In genomic region chr1:39852214-39852791, GRCh38 we compare ENCODE assay signal across 12 cellular contexts. TPM values are rescaled to one million over a fixed set of nuclear protein-coding genes. Genes with fewer than 3 reads are reported as not detected.
A peak's percentile ranks its signal among the peaks of the same experiment; 100 is the strongest.
DNase-seq lines count a peak whose midpoint lies in the region; ATAC-seq and TF ChIP-seq lines count a peak whose summit lies in the region.
"Had no signal": no experiment of that assay in that cellular context is flagged by ENCODE, and none has a peak within 500 bp of the region (broad histone marks: within the 10 kb centered on the region; RNA-seq: fewer than 3 reads in every experiment).

No MANE protein-coding gene starts in this region.

- H3K4me2 ChIP-seq in IMR-90 (ENCODE audit: low read depth, low read length) = no peak overlapping the region
- H3K4me2 ChIP-seq in mammary epithelial cell (ENCODE audit: insufficient read depth, low read depth, low read length) = no peak overlapping the region

- peaks cover 43% of the 10 kb centered on the region for H3K79me2 ChIP-seq in mammary epithelial cell (ENCODE audit: insufficient read depth, low read length)

- no peak overlapping the region for H4K91ac ChIP-seq in IMR-90 (ENCODE audit: insufficient read depth, low read depth, low read length)

- peaks cover 29% of the 10 kb centered on the region for H3K4me1 Mint-ChIP-seq in nephron

- H3K18ac ChIP-seq in IMR-90 (ENCODE audit: low read depth, low read length) = no peak overlapping the region

- H2AFZ ChIP-seq in IMR-90 (replicated peaks; ENCODE audit: low read length, poor library complexity) = no peak overlapping the region
- H2AFZ ChIP-seq in mammary epithelial cell (ENCODE audit: low read depth, low read length) = no peak overlapping the region

- ATAC-seq in IMR-90 (ENCODE audit: low read depth) (peak; percentile 24; the same call in 1 of the 2 replicates), GM19463 (IDR thresholded peaks at IDR 0.05; ENCODE audit: unreplicated experiment) (no peak)
- ATAC-seq: activated CD8-positive, alpha-beta T cell treated with anti-CD3 and anti-CD28 coated beads for 36 hours had no signal

- H4K20me1 ChIP-seq in IMR-90 (ENCODE audit: insufficient read depth, low read length) (peaks cover 10% of the 10 kb centered on the region; the same call in 1 of the 2 replicates), mammary epithelial cell (ENCODE audit: insufficient read depth, low read length) (no peaks in the 10 kb centered on the region)

- DNase-seq in IMR-90 (peak; percentile 18), NCI-H2107 treated with DMSO at 0.1 percent for 48 hours (lab: John Stamatoyannopoulos, UW; ENCODE audit: unreplicated experiment) (peak; percentile 100), mammary epithelial cell (peak; percentile 36), NCI-H82 (lab: John Stamatoyannopoulos, UW) (no peak), AML-193 (lab: John Stamatoyannopoulos, UW) (no peak)
- no peak for DNase-seq in activated CD8-positive, alpha-beta memory T cell treated with anti-CD3 and anti-CD28 coated beads, Interleukin-2, amount 50 U/mL, for 4 hours
- DNase-seq: activated CD8-positive, alpha-beta T cell treated with anti-CD3 and anti-CD28 coated beads for 36 hours; activated naive CD8-positive, alpha-beta T cell treated with anti-CD3 and anti-CD28 coated beads, Interleukin-2, amount 10 ng/mL, durations not matched to agents 7 days and 5 days; NCI-H524 had no signal

- no peak overlapping the region for H2BK5ac ChIP-seq in IMR-90 (ENCODE audit: low read depth, low read length, poor library complexity, severe bottlenecking)

- H2AK9ac ChIP-seq in IMR-90 (replicated peaks; ENCODE audit: low read depth, low read length, poor library complexity) = no peak overlapping the region

- dilution Hi-C loops in IMR-90 (cut with HindIII; ENCODE audit: low sequenced_read_pairs, unreplicated experiment) = no loop called here
- dilution Hi-C loops in mammary epithelial cell (cut with HindIII; ENCODE audit: low sequenced_read_pairs) = no loop called here

- H4K8ac ChIP-seq in IMR-90 (ENCODE audit: low read depth in 2 of 2, low read length in 2 of 2) = no peak overlapping the region

- no peak overlapping the region for H3K23ac ChIP-seq in IMR-90 (ENCODE audit: low read depth, low read length)

- H2BK20ac ChIP-seq in IMR-90 (ENCODE audit: low read depth, low read length) = no peak overlapping the region

- H3K4ac ChIP-seq in IMR-90 (ENCODE audit: low read depth, low read length) = no peak overlapping the region

- no peak overlapping the region for H3K56ac ChIP-seq in IMR-90 (ENCODE audit: extremely low read depth, insufficient read depth, low read length)

- no peak overlapping the region for H3K9ac ChIP-seq in IMR-90 (ENCODE audit: low read depth, low read length)
- H3K9ac ChIP-seq in mammary epithelial cell (ENCODE audit: insufficient read depth, low read length) = no peak overlapping the region

- H2AK5ac ChIP-seq in IMR-90 (ENCODE audit: low read depth, low read length) = no peak overlapping the region

- H3K27me3 ChIP-seq in IMR-90 (ENCODE audit: control insufficient read depth, insufficient read depth, low read length) = no peaks in the 10 kb centered on the region
- H3K27me3 ChIP-seq in mammary epithelial cell (ENCODE audit: insufficient read depth, low read length) = no peaks in the 10 kb centered on the region

- H3K27ac ChIP-seq in IMR-90 (ENCODE audit: insufficient read depth, low read length) = no peak overlapping the region
- no peak overlapping the region for H3K27ac ChIP-seq in mammary epithelial cell (ENCODE audit: insufficient read depth, low read depth, low read length)

- H3K9me3 Mint-ChIP-seq in nephron = no peaks in the 10 kb centered on the region
- H3K9me3 Mint-ChIP-seq: activated CD8-positive, alpha-beta T cell treated with anti-CD3 and anti-CD28 coated beads for 36 hours; activated naive CD8-positive, alpha-beta T cell treated with anti-CD3 and anti-CD28 coated beads, Interleukin-2, amount 10 ng/mL, durations not matched to agents 7 days and 5 days; T-helper 1 cell treated with Interleukin-12 subunit alpha and Interleukin-12 subunit beta and Interleukin-4 antibody, amounts not matched to agents 30 μg/mL and 1 μg/mL, for 36 hours had no signal

- H3K36me3 Mint-ChIP-seq in nephron (ENCODE audit: low read depth) = peaks cover 49% of the 10 kb centered on the region

- H3K36me3 ChIP-seq in IMR-90 (ENCODE audit: control insufficient read depth, insufficient read depth, low read length) = peaks cover 13% of the 10 kb centered on the region
- H3K36me3 ChIP-seq in mammary epithelial cell (ENCODE audit: insufficient read depth, low read length) = peaks cover 10% of the 10 kb centered on the region

- no peak overlapping the region for H3K14ac ChIP-seq in IMR-90 (replicated peaks; ENCODE audit: low read depth, low read length)

- in situ Hi-C loops in IMR-90 (cut with MboI; ENCODE audit: low sequenced_read_pairs) (no loop called here), mammary epithelial cell (cut with MboI; ENCODE audit: low sequenced_read_pairs in 2 of 2) (no loop called here)

- H3K9me3 ChIP-seq in IMR-90 (ENCODE audit: control insufficient read depth, insufficient read depth, low read length) (no peaks in the 10 kb centered on the region), mammary epithelial cell (replicated peaks; ENCODE audit: insufficient read depth, low read length) (no peaks in the 10 kb centered on the region)

- no peak overlapping the region for H3K4me3 ChIP-seq in IMR-90 (ENCODE audit: insufficient read depth, low read depth, low read length)
- no peak overlapping the region for H3K4me3 ChIP-seq in mammary epithelial cell (replicated peaks in 1 of 3; ENCODE audit: insufficient read depth in 1 of 3, low read depth in 2 of 3, low read length in 3 of 3)

- peak overlapping the region in 2 of 3 experiments; percentile 9 to 19 for H3K27ac Mint-ChIP-seq in nephron
- H3K27ac Mint-ChIP-seq: activated CD8-positive, alpha-beta T cell treated with anti-CD3 and anti-CD28 coated beads for 36 hours; activated naive CD8-positive, alpha-beta T cell treated with anti-CD3 and anti-CD28 coated beads, Interleukin-2, amount 10 ng/mL, durations not matched to agents 7 days and 5 days; T-helper 1 cell treated with Interleukin-12 subunit alpha and Interleukin-12 subunit beta and Interleukin-4 antibody, amounts not matched to agents 30 μg/mL and 1 μg/mL, for 36 hours had no signal

- TF ChIP-seq POLR2A in IMR-90 (IDR thresholded peaks at IDR 0.05; ENCODE audit: low read depth, low read length) = no peak

- intact Hi-C loops in IMR-90 (cut with micrococcal nuclease) = no loop called here
- intact Hi-C loops in mammary epithelial cell (cut with micrococcal nuclease) = loop anchor here (5.0 kb wide), 1 partner anchor 50 kb away; the partner anchor contains the start of gene MYCL

- H2BK120ac ChIP-seq in IMR-90 (ENCODE audit: low read depth, low read length) = no peak overlapping the region

- no CpG with 5 or more reads among the region's 5 CpGs for WGBS in IMR-90 (ENCODE audit: extremely low coverage in 2 of 2, insufficient read length in 1 of 2), 2 experiments
- 60% methylated on average over 5 of the region's 5 CpGs for WGBS in mammary epithelial cell (ENCODE audit: low coverage, missing lambda C conversion rate)

- H3K9me1 ChIP-seq in IMR-90 (ENCODE audit: insufficient read depth, low read length) = peaks cover 12% of the 10 kb centered on the region

- no peak overlapping the region for H2BK15ac ChIP-seq in IMR-90 (ENCODE audit: low read depth, low read length)

- TF ChIP-seq RAD21 in IMR-90 (IDR thresholded peaks at IDR 0.05; ENCODE audit: low read length) = no peak

- H3K4me1 ChIP-seq in IMR-90 (ENCODE audit: control insufficient read depth, insufficient read depth, low read length) = peaks cover 5% of the 10 kb centered on the region
- peaks cover 20% of the 10 kb centered on the region for H3K4me1 ChIP-seq in mammary epithelial cell (ENCODE audit: insufficient read depth, low read length)

- BruUV-seq in IMR-90 (replicated peaks; lab: Mats Ljungman, UMichigan) (no TSS peak), mammary epithelial cell (replicated peaks; lab: Mats Ljungman, UMichigan) (no TSS peak)

- peaks cover 26 to 48% of the 10 kb centered on the region in 2 experiments; a peak in 3 of 4 replicates for H3K79me1 ChIP-seq in IMR-90 (ENCODE audit: low read depth in 1 of 2, low read length in 2 of 2)

- no peak overlapping the region for H3K4me3 Mint-ChIP-seq in nephron
- H3K4me3 Mint-ChIP-seq: activated CD8-positive, alpha-beta T cell treated with anti-CD3 and anti-CD28 coated beads for 36 hours; activated naive CD8-positive, alpha-beta T cell treated with anti-CD3 and anti-CD28 coated beads, Interleukin-2, amount 10 ng/mL, durations not matched to agents 7 days and 5 days; T-helper 1 cell treated with Interleukin-12 subunit alpha and Interleukin-12 subunit beta and Interleukin-4 antibody, amounts not matched to agents 30 μg/mL and 1 μg/mL, for 36 hours had no signal

- no peak overlapping the region for H4K5ac ChIP-seq in IMR-90 (ENCODE audit: low read depth, low read length)

- CTCF ChIA-PET in IMR-90 (lab: Yijun Ruan, JAX) = interaction anchor here (0.7 kb wide), 1 partner anchor 26 kb away, joined by 4 read pairs; no protein-coding TSS in a partner anchor
- CTCF ChIA-PET in mammary epithelial cell (lab: Charles Lee; ENCODE audit: low non-redundant PET) = no interaction called here

- H3K27me3 Mint-ChIP-seq in nephron (ENCODE audit: low read depth) = no peaks in the 10 kb centered on the region
- H3K27me3 Mint-ChIP-seq: activated CD8-positive, alpha-beta T cell treated with anti-CD3 and anti-CD28 coated beads for 36 hours; activated naive CD8-positive, alpha-beta T cell treated with anti-CD3 and anti-CD28 coated beads, Interleukin-2, amount 10 ng/mL, durations not matched to agents 7 days and 5 days had no signal

- TF ChIP-seq CTCF in IMR-90 (conservative IDR thresholded peaks at IDR 0.05; ENCODE audit: low read depth, low read length) (no peak), mammary epithelial cell (conservative IDR thresholded peaks at IDR 0.05 in 1 of 2, IDR thresholded peaks at IDR 0.05 in 1 of 2; ENCODE audit: extremely low read depth in 1 of 2, insufficient read depth in 1 of 2, low read depth in 1 of 2, low read length in 2 of 2) (no peak), nephron (IDR thresholded peaks at IDR 0.05; ENCODE audit: unreplicated experiment in 3 of 3) (no peak)

- POLR2A ChIA-PET in IMR-90 (lab: Charles Lee; ENCODE audit: unreplicated experiment) = no interaction called here

RNA-seq across cellular contexts. Expression of gene TRIT1, which starts 31.0 kb away (rescaled TPM):
- total RNA-seq in IMR-90 (2012; rRNA removed) (27.8 and 29.2 TPM in 2 replicates), mammary epithelial cell (10 to 100 TPM; 21.3 to 24.6 TPM)
- polyA plus RNA-seq in IMR-90 (2012; rRNA removed) (10.8 and 13.5 TPM in 2 replicates), mammary epithelial cell (15.4 TPM)
- polyA plus RNA-seq in IMR-90 (2012; cell fraction: cytosol; rRNA removed) = 3.8 and 4.7 TPM in 2 replicates
- polyA plus RNA-seq in IMR-90 (2012; cell fraction: nucleus; rRNA removed; ENCODE audit: low replicate concordance) = 9.5 and 28.8 TPM in 2 replicates
- polyA minus RNA-seq in mammary epithelial cell = 16.6 TPM

RNA-seq across cellular contexts. Expression of gene MYCL, which starts 49.4 kb away (rescaled TPM):
- total RNA-seq in IMR-90 (2012; rRNA removed) (0.56 and 0.72 TPM in 2 replicates), mammary epithelial cell (1 to 10 TPM; 3.1 to 4.5 TPM)
- polyA plus RNA-seq in IMR-90 (2012; rRNA removed) (0.75 and 0.87 TPM in 2 replicates), mammary epithelial cell (2.3 TPM)
- 0.42 and 0.52 TPM in 2 replicates for polyA plus RNA-seq in IMR-90 (2012; cell fraction: cytosol; rRNA removed)
- polyA plus RNA-seq in IMR-90 (2012; cell fraction: nucleus; rRNA removed; ENCODE audit: low replicate concordance) = 0.36 and 0.41 TPM in 2 replicates
- 1.6 TPM for polyA minus RNA-seq in mammary epithelial cell

Comparison
In these comparisons a context has a peak if more than half of its experiments do, and no peak if none do; other contexts are left out.
1. DNase-seq: peak in IMR-90 (single experiment), NCI-H2107 treated with DMSO at 0.1 percent for 48 hours (single experiment) and mammary epithelial cell (single experiment); none in NCI-H82 (single experiment), AML-193 (0 of 2) and activated CD8-positive, alpha-beta memory T cell treated with anti-CD3 and anti-CD28 coated beads, Interleukin-2, amount 50 U/mL, for 4 hours (single experiment).